14 cellular contexts compared by ENCODE assay signal in genomic region chr2:18132697-18133096, GRCh38.
DNase-seq lines count a peak whose midpoint lies in the region; ATAC-seq and TF ChIP-seq lines count a peak whose summit lies in the region.
"Had no signal": no experiment of that assay in that cellular context is flagged by ENCODE, and none has a peak within 500 bp of the region (broad histone marks: within the 10 kb centered on the region; RNA-seq: fewer than 3 reads in every experiment).

No MANE protein-coding gene starts in this region.

- no peaks in the 10 kb centered on the region for H3K9me3 Mint-ChIP-seq in activated CD4-positive, alpha-beta memory T cell treated with anti-CD3 and anti-CD28 coated beads for 36 hours
- H3K9me3 Mint-ChIP-seq: natural killer cell had no signal

- DNase-seq in SKM-1 treated with dmso at 0.1 percent for 144 hours (lab: John Stamatoyannopoulos, UW; ENCODE audit: unreplicated experiment) = peak; percentile 31
- DNase-seq in osteoblast (ENCODE audit: insufficient read length, low spot score, missing footprints) = peak; percentile 42
- no peak for DNase-seq in activated CD4-positive, alpha-beta memory T cell treated with anti-CD3 and anti-CD28 coated beads for 36 hours
- DNase-seq in NCI-H748 (lab: John Stamatoyannopoulos, UW; ENCODE audit: unreplicated experiment) = no peak
- no peak for DNase-seq in HK-2 (ENCODE audit: unreplicated experiment)
- DNase-seq: effector memory CD4-positive, alpha-beta T cell; glutamatergic neuron; left cardiac atrium; natural killer cell; NCI-H524 treated with DMSO at 0.1 percent for 48 hours; sigmoid colon had no signal

- H3K4me1 ChIP-seq in osteoblast (ENCODE audit: insufficient read depth, low read length) = no peaks in the 10 kb centered on the region
- H3K4me1 ChIP-seq: sigmoid colon, SJSA1 had no signal

- H2AFZ ChIP-seq in osteoblast (ENCODE audit: low read length) = no peak overlapping the region

- H3K4me3 Mint-ChIP-seq in activated CD4-positive, alpha-beta memory T cell treated with anti-CD3 and anti-CD28 coated beads for 36 hours = no peak overlapping the region
- H3K4me3 Mint-ChIP-seq: natural killer cell had no signal

- no peaks in the 10 kb centered on the region for H3K36me3 ChIP-seq in osteoblast (ENCODE audit: insufficient read depth, low read length)
- H3K36me3 ChIP-seq: sigmoid colon, SJSA1 had no signal

- no peak overlapping the region for H3K4me3 ChIP-seq in osteoblast (ENCODE audit: insufficient read depth, low read length)
- H3K4me3 ChIP-seq: sigmoid colon, SJSA1 had no signal

- H3K27me3 ChIP-seq in osteoblast (ENCODE audit: insufficient read depth, low read length) = peaks cover 5% of the 10 kb centered on the region
- H3K27me3 ChIP-seq: sigmoid colon, SJSA1 had no signal

- peak; percentile 64 for ATAC-seq in GM18867 (IDR thresholded peaks at IDR 0.05; ENCODE audit: unreplicated experiment)
- ATAC-seq in HG03442 (IDR thresholded peaks at IDR 0.05; ENCODE audit: unreplicated experiment) = peak; percentile 52
- ATAC-seq: left cardiac atrium, natural killer cell had no signal

- H3K79me2 ChIP-seq in osteoblast (ENCODE audit: insufficient read depth, low read length) = no peaks in the 10 kb centered on the region

- H3K27ac ChIP-seq in osteoblast (ENCODE audit: low read depth, low read length) = no peak overlapping the region
- H3K27ac ChIP-seq: sigmoid colon, SJSA1 had no signal

- no peaks in the 10 kb centered on the region for H3K27me3 Mint-ChIP-seq in activated CD4-positive, alpha-beta memory T cell treated with anti-CD3 and anti-CD28 coated beads for 36 hours

- no peaks in the 10 kb centered on the region for H3K36me3 Mint-ChIP-seq in activated CD4-positive, alpha-beta memory T cell treated with anti-CD3 and anti-CD28 coated beads for 36 hours
- H3K36me3 Mint-ChIP-seq: natural killer cell had no signal

- CTCF ChIA-PET in activated CD4-positive, alpha-beta memory T cell treated with anti-CD3 and anti-CD28 coated beads for 36 hours (lab: Charles Lee) = no interaction called here

- no peaks in the 10 kb centered on the region for H3K9me3 ChIP-seq in osteoblast (ENCODE audit: low read depth, low read length)
- H3K9me3 ChIP-seq: sigmoid colon, SJSA1 had no signal

- no peaks in the 10 kb centered on the region for H4K20me1 ChIP-seq in osteoblast (ENCODE audit: insufficient read depth, low read length)

- peaks cover 4% of the 10 kb centered on the region for H3K4me1 Mint-ChIP-seq in activated CD4-positive, alpha-beta memory T cell treated with anti-CD3 and anti-CD28 coated beads for 36 hours (ENCODE audit: low read depth)
- H3K4me1 Mint-ChIP-seq: natural killer cell had no signal

- intact Hi-C loops in activated CD4-positive, alpha-beta memory T cell treated with anti-CD3 and anti-CD28 coated beads for 36 hours (cut with micrococcal nuclease) = no loop called here

- POLR2A ChIA-PET in activated CD4-positive, alpha-beta memory T cell treated with anti-CD3 and anti-CD28 coated beads for 36 hours (lab: Charles Lee) = no interaction called here

- no peak overlapping the region for H3K27ac Mint-ChIP-seq in activated CD4-positive, alpha-beta memory T cell treated with anti-CD3 and anti-CD28 coated beads for 36 hours
- H3K27ac Mint-ChIP-seq: natural killer cell had no signal

- H3K4me2 ChIP-seq in osteoblast (ENCODE audit: insufficient read depth, low read length) = no peak overlapping the region

- TF ChIP-seq CTCF in osteoblast (IDR thresholded peaks at IDR 0.05; ENCODE audit: extremely low read depth, low read depth, low read length) = no peak

Comparison
In these comparisons a context has a peak if more than half of its experiments do, and no peak if none do; other contexts are left out.
1. DNase-seq: peak in SKM-1 treated with dmso at 0.1 percent for 144 hours (single experiment) and osteoblast (single experiment); none in activated CD4-positive, alpha-beta memory T cell treated with anti-CD3 and anti-CD28 coated beads for 36 hours (single experiment), NCI-H748 (single experiment) and HK-2 (single experiment).